Comparison of ENCODE assay signal across 8 cellular contexts in the genomic region with DNA sequence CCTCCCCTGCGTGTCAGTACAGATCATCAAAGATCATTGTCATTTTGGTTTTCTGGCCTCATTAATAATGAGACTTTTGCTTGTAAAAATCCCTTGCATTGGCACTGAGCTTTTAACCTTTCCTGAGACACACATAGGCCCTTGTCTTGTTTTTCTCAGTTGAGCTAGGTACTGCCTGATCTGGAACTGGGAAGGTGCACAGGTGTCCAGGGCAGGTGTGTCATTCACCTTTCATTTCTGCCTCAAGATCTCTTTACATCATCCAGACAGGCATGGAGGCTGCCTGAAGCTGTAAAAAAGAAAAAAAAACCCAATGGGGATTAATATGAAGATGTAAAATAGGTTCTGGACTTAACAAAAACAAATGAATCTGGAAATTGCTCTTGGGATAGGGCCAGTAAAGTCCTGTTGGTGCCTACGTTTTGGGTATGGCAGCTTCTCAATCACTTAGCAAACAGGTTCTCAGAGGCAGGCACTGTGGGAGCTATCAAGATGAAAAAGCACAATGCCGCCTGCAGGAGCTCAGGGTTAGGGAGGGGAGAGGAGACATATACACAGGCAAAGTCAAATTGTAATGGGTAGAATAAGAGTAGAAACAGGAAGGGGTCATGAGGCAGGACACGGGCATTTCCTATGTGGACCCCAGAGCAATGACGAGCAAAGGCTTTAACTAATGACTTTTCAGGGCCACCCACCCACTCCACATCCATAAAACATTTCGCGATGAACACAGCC. TPM values are rescaled to one million over a fixed set of nuclear protein-coding genes. Genes with fewer than 3 reads are reported as not detected.
DNase-seq lines count a peak whose midpoint lies in the region; ATAC-seq and TF ChIP-seq lines count a peak whose summit lies in the region.

No MANE protein-coding gene starts in this region.

- TF ChIP-seq CTCF in 22Rv1 (IDR thresholded peaks at IDR 0.05), result no peak
- no peak for TF ChIP-seq CTCF in HFF-Myc (IDR thresholded peaks at IDR 0.05; ENCODE audit: low read depth, low read length, missing control alignments)
- no peak for TF ChIP-seq CTCF in astrocyte of the cerebellum (IDR thresholded peaks at IDR 0.05; ENCODE audit: low read depth, low read length, missing control alignments)
- TF ChIP-seq CTCF in mesothelial cell of epicardium (IDR thresholded peaks at IDR 0.05; ENCODE audit: unreplicated experiment), result no peak

- DNase-seq in HFF-Myc (ENCODE audit: extremely low read depth, low read depth) (no peak), astrocyte of the cerebellum (ENCODE audit: low read depth) (no peak), mesothelial cell of epicardium (ENCODE audit: low spot score in 2 of 2, unreplicated experiment in 2 of 2) (no peak), cerebellar cortex (ENCODE audit: low spot score) (no peak), MV-4-11 (lab: John Stamatoyannopoulos, UW) (no peak)
- DNase-seq in stimulated activated CD4-positive, alpha-beta T cell treated with anti-CD3 and anti-CD28 coated beads, Interleukin-4, amount 100 ng/mL, for 1 hour, result no peak

- ATAC-seq in GM18873 (IDR thresholded peaks at IDR 0.05; ENCODE audit: low FRiP score, unreplicated experiment), result no peak

- H3K27me3 Mint-ChIP-seq in mesothelial cell of epicardium (ENCODE audit: low read depth), result peaks cover 61% of the 10 kb centered on the region

- peaks cover 19% of the 10 kb centered on the region for H3K4me1 Mint-ChIP-seq in mesothelial cell of epicardium

- peak overlapping the region; percentile 64 for H3K27ac ChIP-seq in 22Rv1

- no peaks in the 10 kb centered on the region for H3K9me3 Mint-ChIP-seq in mesothelial cell of epicardium

- H3K4me3 ChIP-seq in HFF-Myc (replicated peaks; ENCODE audit: low read depth, low read length) (peak overlapping the region; percentile 43), astrocyte of the cerebellum (ENCODE audit: low read depth, low read length) (peak overlapping the region; percentile 43)

- in situ Hi-C loops in astrocyte of the cerebellum (cut with HindIII; ENCODE audit: low sequenced_read_pairs), result loop anchor here (5.0 kb wide), 1 partner anchor 63 kb away; no protein-coding TSS in a partner anchor

- no peak overlapping the region for H3K27ac Mint-ChIP-seq in mesothelial cell of epicardium

- H3K4me3 Mint-ChIP-seq in mesothelial cell of epicardium, result peak overlapping the region; percentile 84

- no peaks in the 10 kb centered on the region for H3K36me3 Mint-ChIP-seq in mesothelial cell of epicardium

RNA-seq across cellular contexts. Expression of gene KCNC4, which starts 1.0 kb away (rescaled TPM):
- 4.5 to 5.4 TPM (median 5.1 TPM) in 3 replicates for total RNA-seq in mesothelial cell of epicardium

RNA-seq across cellular contexts. Expression of gene SLC6A17, which starts 58.8 kb away (rescaled TPM):
- 1.4 to 1.6 TPM (median 1.6 TPM) in 3 replicates for total RNA-seq in mesothelial cell of epicardium
